ENCODE assay signal across 16 cellular contexts in the genomic region with DNA sequence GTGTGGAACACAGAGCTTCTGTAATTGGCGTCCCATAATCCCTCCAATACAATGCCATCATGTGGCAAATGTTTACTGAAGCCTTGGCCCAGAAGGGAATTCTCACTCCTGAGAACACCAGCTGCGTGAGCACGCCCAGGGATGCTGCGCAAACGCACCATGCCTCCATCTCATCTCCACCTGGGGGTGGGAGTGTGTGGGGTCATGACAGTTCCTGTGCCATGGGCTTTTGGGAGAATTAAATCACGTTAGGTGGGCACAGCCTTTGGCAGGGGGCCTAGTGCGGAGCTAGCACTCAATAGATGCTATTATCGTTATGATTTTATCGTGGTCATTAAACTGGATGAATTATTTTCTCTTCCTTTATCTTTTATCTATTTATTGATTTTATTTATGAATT.
DNase-seq lines count a peak whose midpoint lies in the region; ATAC-seq lines count a peak whose summit lies in the region.
"Had no signal": no experiment of that assay in that cellular context is flagged by ENCODE, and none has a peak within 500 bp of the region (broad histone marks: within the 10 kb centered on the region; RNA-seq: fewer than 3 reads in every experiment).

No MANE protein-coding gene starts in this region.

- H3K9me3 Mint-ChIP-seq in memory B cell = no peaks in the 10 kb centered on the region

- no peak overlapping the region for H3K27ac ChIP-seq in BLaER1
- H3K27ac ChIP-seq: C4-2B, GM23248 had no signal

- H4K20me1 ChIP-seq in BLaER1 = peaks cover 24% of the 10 kb centered on the region; the same call in 1 of the 2 replicates

- peak overlapping the region; percentile 50 for H3K4me2 ChIP-seq in BLaER1

- peaks cover 29% of the 10 kb centered on the region for H3K4me1 ChIP-seq in BLaER1
- H3K4me1 ChIP-seq: Caco-2 had no signal

- no peaks in the 10 kb centered on the region; the same call in 1 of the 2 replicates for H3K36me3 ChIP-seq in BLaER1

- DNase-seq in COR-L47 (lab: John Stamatoyannopoulos, UW) = peak; percentile 0
- DNase-seq in NCI-H345 treated with DMSO at 0.1 percent for 48 hours (lab: John Stamatoyannopoulos, UW; ENCODE audit: unreplicated experiment) = peak; percentile 19
- DNase-seq in memory B cell (ENCODE audit: low spot score in 2 of 2) = no peak
- DNase-seq in KG1 (lab: John Stamatoyannopoulos, UW) = no peak
- no peak for DNase-seq in CD1c-positive myeloid dendritic cell (ENCODE audit: extremely low spot score)
- DNase-seq in activated CD4-positive, alpha-beta T cell treated with anti-CD3 and anti-CD28 coated beads, Interleukin-2, amount 50 U/mL, for 4 hours = no peak
- DNase-seq: Caco-2, DND-41, GDM1, GM23248, NCI-H187, NCI-H2227 treated with DMSO at 0.1 percent for 48 hours, NCI-H82 had no signal

- peaks cover 79% of the 10 kb centered on the region for H3K4me1 Mint-ChIP-seq in memory B cell

- H3K27ac Mint-ChIP-seq in memory B cell = peak overlapping the region; percentile 79

- H3K4me3 ChIP-seq in BLaER1 = no peak overlapping the region
- H3K4me3 ChIP-seq: GM23248 had no signal

- no peak for ATAC-seq in memory B cell (ENCODE audit: low read depth)
- ATAC-seq: HCT116 had no signal

- H3K27me3 ChIP-seq in BLaER1 = no peaks in the 10 kb centered on the region

- H3K27me3 Mint-ChIP-seq in memory B cell = no peaks in the 10 kb centered on the region

- H3K9ac ChIP-seq in BLaER1 = no peak overlapping the region
- H3K9ac ChIP-seq: GM23248 had no signal

- H3K36me3 Mint-ChIP-seq in memory B cell = peaks cover 22% of the 10 kb centered on the region

- no peaks in the 10 kb centered on the region for H3K9me3 ChIP-seq in BLaER1
- H3K9me3 ChIP-seq: Caco-2 had no signal

- peak overlapping the region; percentile 1 for H3K4me3 Mint-ChIP-seq in memory B cell

Comparison
In these comparisons a context has a peak if more than half of its experiments do, and no peak if none do; other contexts are left out.
1. DNase-seq: peak in COR-L47 (single experiment) and NCI-H345 treated with DMSO at 0.1 percent for 48 hours (single experiment); none in memory B cell (0 of 2), KG1 (single experiment), CD1c-positive myeloid dendritic cell (single experiment) and activated CD4-positive, alpha-beta T cell treated with anti-CD3 and anti-CD28 coated beads, Interleukin-2, amount 50 U/mL, for 4 hours (0 of 2).